Comparison of ENCODE assay signal across 2 cellular contexts in genomic region chr9:27565669-27566068, GRCh38.
TF ChIP-seq lines count a peak whose summit lies in the region.

No MANE protein-coding gene starts in this region.

TF ChIP-seq in K562, 482 proteins besides CTCF, POLR2A, EP300 and RAD21:
- TF ChIP-seq ZNF232 (CRISPR knock-in tag; IDR thresholded peaks at IDR 0.05) (no peak), MAFG (tag; conservative IDR thresholded peaks at IDR 0.05) (0 out of 2 replicates have a peak, but pooled peaks have one; percentile 18), ZNF316 (IDR thresholded peaks at IDR 0.05) (peak; percentile 62)

TF ChIP-seq in neural cell, 6 proteins besides CTCF, POLR2A, EP300 and RAD21:
- TF ChIP-seq MXI1 (conservative IDR thresholded peaks at IDR 0.05; ENCODE audit: poor library complexity, severe bottlenecking) (no peak), SMC3 (conservative IDR thresholded peaks at IDR 0.05; ENCODE audit: poor library complexity) (no peak), TAF1 (IDR thresholded peaks at IDR 0.05; ENCODE audit: low read depth) (no peak), EZH2 (IDR thresholded peaks at IDR 0.05; ENCODE audit: borderline replicate concordance, insufficient read depth, low read length, poor library complexity, severe bottlenecking) (no peak), REST (IDR thresholded peaks at IDR 0.05; ENCODE audit: borderline replicate concordance) (no peak), POLR2AphosphoS5 (IDR thresholded peaks at IDR 0.05) (no peak)
